8 cellular contexts compared by ENCODE assay signal in the genomic region with DNA sequence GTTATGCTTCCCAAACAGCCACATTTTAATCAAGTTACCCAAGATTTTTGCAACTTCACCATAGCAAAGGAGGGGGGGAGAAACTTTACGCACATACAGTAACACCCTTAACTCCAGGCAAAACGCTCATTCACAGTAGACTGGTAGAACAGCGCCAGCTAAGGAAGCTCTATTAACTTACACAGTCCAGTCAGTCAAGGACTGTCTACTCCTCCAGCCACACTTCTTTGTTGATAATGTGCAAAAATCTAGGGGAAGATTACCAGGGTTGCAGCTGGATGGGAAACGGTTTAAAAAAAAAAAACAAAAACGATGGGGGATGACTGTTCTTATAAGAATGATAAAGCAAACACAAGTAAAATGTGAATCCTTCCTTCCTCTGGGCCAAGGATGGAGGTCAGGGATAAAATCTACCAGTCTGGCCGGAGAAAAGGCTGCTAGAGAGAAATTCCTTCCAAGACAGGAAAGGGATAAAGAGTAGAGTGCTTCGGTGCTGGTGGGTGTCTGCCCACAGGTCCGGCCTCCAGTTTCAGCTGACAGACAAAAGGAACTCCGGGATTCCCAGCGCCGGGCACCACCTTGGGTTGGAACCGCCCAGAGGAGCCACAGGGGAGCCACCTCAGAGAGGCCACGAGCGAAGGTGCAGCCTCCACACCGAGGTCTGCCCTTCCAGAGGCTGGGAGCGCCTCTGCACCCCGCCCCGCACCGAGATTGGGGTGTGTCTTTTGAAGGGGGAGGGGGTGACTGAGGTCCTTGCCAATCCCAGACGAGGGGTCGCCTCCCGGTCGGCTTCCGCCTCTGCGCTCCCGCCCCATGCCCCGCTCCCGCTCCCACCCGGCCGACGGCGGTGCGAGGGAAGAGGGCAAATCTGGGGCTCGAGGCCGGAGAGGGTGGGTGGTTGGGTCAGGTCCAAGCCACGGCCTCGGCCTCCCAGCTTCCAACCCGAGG. TPM values are rescaled to one million over a fixed set of nuclear protein-coding genes. Genes with fewer than 3 reads are reported as not detected.
DNase-seq lines count a peak whose midpoint lies in the region; ATAC-seq, FAIRE-seq and TF ChIP-seq lines count a peak whose summit lies in the region.

No MANE protein-coding gene starts in this region.

- H3K4me1 ChIP-seq in A549 (peaks cover 35% of the 10 kb centered on the region), HCT116 (ENCODE audit: control insufficient read depth in 1 of 2, insufficient read depth in 2 of 2, low read length in 2 of 2) (peaks cover 13 to 16% of the 10 kb centered on the region in 2 experiments; a peak in 3 of 4 replicates), Loucy (ENCODE audit: insufficient read depth, low read length, poor library complexity, severe bottlenecking) (peaks cover 42% of the 10 kb centered on the region), ectodermal cell (ENCODE audit: control insufficient read depth, insufficient read depth, low read length) (peaks cover 17% of the 10 kb centered on the region), left lung (peaks cover 0 to 49% of the 10 kb centered on the region in 2 donors)

- ATAC-seq in A549 = peak; percentile 84 to 87
- peak; percentile 65 for ATAC-seq in HCT116
- peak; percentile 65 for ATAC-seq in left lung
- ATAC-seq in stimulated activated naive CD8-positive, alpha-beta T cell treated with anti-CD3 and anti-CD28 coated beads, Interleukin-15, Interleukin-2, amounts not matched to agents 100 U/mL and 50 U/mL, for 24 hours = peak; percentile 16

- BruUV-seq in HCT116 (replicated peaks; lab: Mats Ljungman, UMichigan) = no TSS peak

- H3K27ac ChIP-seq in A549 (peak overlapping the region; percentile 99 to 100), HCT116 (ENCODE audit: low read depth, low read length) (peak overlapping the region; percentile 95), ectodermal cell (ENCODE audit: insufficient read depth, low read depth, low read length, poor library complexity, severe bottlenecking) (peak overlapping the region; percentile 90), left lung (peak overlapping the region; percentile 96 to 97)

- CTCF ChIA-PET in A549 (lab: Yijun Ruan, JAX) = interaction anchor here (1.0 to 1.9 kb wide), 3 partner anchors 378 to 533 kb away, joined by 3 to 6 read pairs (median 3); no protein-coding TSS in a partner anchor
- CTCF ChIA-PET in HCT116 (lab: Charles Lee) = interaction anchor here (1.8 kb wide), 1 partner anchor 378 kb away, joined by 4 read pairs; no protein-coding TSS in a partner anchor

- intact Hi-C loops in HCT116 (cut with micrococcal nuclease) (loop anchor here (1.0 to 10.0 kb wide), 4 partner anchors 21 to 379 kb away; no protein-coding TSS in a partner anchor), left lung (cut with DNase I) (no loop called here)

- peak; percentile 66 to 83 for DNase-seq in A549 (ENCODE audit: low read depth in 1 of 2, low spot score in 1 of 2)
- no peak for DNase-seq in GM06990 (ENCODE audit: extremely low read depth, insufficient read length)
- DNase-seq in HCT116 (ENCODE audit: low read depth, low spot score) = peak; percentile 41
- DNase-seq in SK-N-DZ (ENCODE audit: low spot score) = peak; percentile 77
- DNase-seq in left lung = peak in 1 of 2 donors; percentile 76
- peak; percentile 28 for DNase-seq in stimulated activated naive CD8-positive, alpha-beta T cell treated with anti-CD3 and anti-CD28 coated beads, Interleukin-15, Interleukin-2, amounts not matched to agents 100 U/mL and 50 U/mL, for 24 hours

- H3F3A ChIP-seq in Loucy (ENCODE audit: low read depth) = no peaks in the 10 kb centered on the region

- H3K9me2 ChIP-seq in HCT116 (ENCODE audit: insufficient read depth) = no peaks in the 10 kb centered on the region
- H3K9me2 ChIP-seq in Loucy (replicated peaks; ENCODE audit: low read depth, low read length) = no peaks in the 10 kb centered on the region

- H3K36me3 ChIP-seq in GM06990 (ENCODE audit: control insufficient read depth, insufficient read depth, low read length) = no peaks in the 10 kb centered on the region
- H3K36me3 ChIP-seq in HCT116 (ENCODE audit: control insufficient read depth in 1 of 2, insufficient read depth in 2 of 2, low read length in 2 of 2) = no peaks in the 10 kb centered on the region
- H3K36me3 ChIP-seq in Loucy (ENCODE audit: insufficient read depth, low read length) = no peaks in the 10 kb centered on the region
- no peaks in the 10 kb centered on the region for H3K36me3 ChIP-seq in ectodermal cell (ENCODE audit: control insufficient read depth, insufficient read depth, low read length)
- no peaks in the 10 kb centered on the region for H3K36me3 ChIP-seq in left lung

- H2AFZ ChIP-seq in HCT116 (ENCODE audit: low read depth, low read length, poor library complexity, severe bottlenecking) = no peak overlapping the region
- H2AFZ ChIP-seq in Loucy (ENCODE audit: low read length) = peak overlapping the region; percentile 68

- WGBS in A549 (ENCODE audit: missing lambda C conversion rate) = 4% methylated on average over 8 of the region's 38 CpGs
- WGBS in ectodermal cell, 2 experiments = 0 to 1% methylated on average over 37 to 38 of the region's 38 CpGs

- H3K4me2 ChIP-seq in A549 (peak overlapping the region; percentile 83), HCT116 (ENCODE audit: low read length) (peak overlapping the region; percentile 75), Loucy (ENCODE audit: low read depth, low read length, poor library complexity, severe bottlenecking) (peak overlapping the region; percentile 98)

- peak overlapping the region; percentile 79 for H3K9ac ChIP-seq in HCT116 (ENCODE audit: low read length)
- peak overlapping the region; percentile 85 for H3K9ac ChIP-seq in Loucy (ENCODE audit: low read depth, low read length, poor library complexity, severe bottlenecking)

- H3K4me3 ChIP-seq in A549 (peak overlapping the region; percentile 79), GM06990 (replicated peaks; ENCODE audit: low read depth, low read length) (peak overlapping the region; percentile 81), HCT116 (replicated peaks in 1 of 2; ENCODE audit: low read depth in 1 of 2, low read length in 2 of 2) (peak overlapping the region; percentile 68 to 72), Loucy (ENCODE audit: low read length, poor library complexity, severe bottlenecking) (peak overlapping the region; percentile 83), ectodermal cell (ENCODE audit: insufficient read depth, low read depth, low read length) (peak overlapping the region; percentile 85), left lung (peak overlapping the region; percentile 75 to 80)

- POLR2A ChIA-PET in A549 (lab: Yijun Ruan, JAX) = interaction anchor here (0.9 to 2.0 kb wide), 4 partner anchors 16 to 378 kb away, joined by 4 to 6 read pairs (median 4); no protein-coding TSS in a partner anchor
- POLR2A ChIA-PET in HCT116 (lab: Charles Lee) = no interaction called here

- TF ChIP-seq POLR2A in A549 (IDR thresholded peaks at IDR 0.05; ENCODE audit: low read length) (no peak), HCT116 (IDR thresholded peaks at IDR 0.05; ENCODE audit: borderline replicate concordance, extremely low read depth, insufficient read depth, insufficient read length) (no peak)

- no peaks in the 10 kb centered on the region for H3K9me3 ChIP-seq in A549
- no peaks in the 10 kb centered on the region for H3K9me3 ChIP-seq in HCT116 (ENCODE audit: control insufficient read depth in 1 of 2, insufficient read depth in 1 of 2, low read depth in 1 of 2, low read length in 2 of 2)
- H3K9me3 ChIP-seq in Loucy (ENCODE audit: insufficient read depth, low read depth, low read length) = no peaks in the 10 kb centered on the region
- no peaks in the 10 kb centered on the region for H3K9me3 ChIP-seq in ectodermal cell (ENCODE audit: control insufficient read depth, low read length)
- no peaks in the 10 kb centered on the region for H3K9me3 ChIP-seq in left lung

- TF ChIP-seq CTCF in A549 (IDR thresholded peaks at IDR 0.05) (peak; percentile 34; the same call in 2 of the 3 replicates), GM06990 (IDR thresholded peaks at IDR 0.05; ENCODE audit: insufficient read depth, low read length, poor library complexity, severe bottlenecking) (peak; percentile 23), HCT116 (IDR thresholded peaks at IDR 0.05 in 2 of 3, conservative IDR thresholded peaks at IDR 0.05 in 1 of 3; ENCODE audit: borderline replicate concordance in 1 of 3, insufficient read depth in 1 of 3, low read depth in 2 of 3, low read length in 2 of 3) (0 out of 6 replicates have a peak, but pooled peaks of 1 of the 3 experiments have one; percentile 6), Loucy (conservative IDR thresholded peaks at IDR 0.05; ENCODE audit: low read length) (peak; percentile 50), left lung (IDR thresholded peaks at IDR 0.05) (no peak)

- H3K79me2 ChIP-seq in HCT116 (ENCODE audit: insufficient read depth, low read length) (peaks cover 50% of the 10 kb centered on the region), Loucy (ENCODE audit: insufficient read depth, low read length) (peaks cover 54% of the 10 kb centered on the region)

- RAD21 ChIA-PET in HCT116 (lab: Charles Lee; ENCODE audit: low non-redundant PET in 1 of 2, low total read pairs in 2 of 2, uncharacterized antibody in 2 of 2, unreplicated experiment in 2 of 2) = interaction anchor here in 1 of 2 experiments (0.6 kb wide), 1 partner anchor 456 kb away, joined by 3 read pairs; no protein-coding TSS in a partner anchor

- peak; percentile 36 to 38; a peak in 4 of 5 replicates for TF ChIP-seq RAD21 in A549 (conservative IDR thresholded peaks at IDR 0.05 in 1 of 2, IDR thresholded peaks at IDR 0.05 in 1 of 2)
- peak; percentile 45 for TF ChIP-seq RAD21 in HCT116 (IDR thresholded peaks at IDR 0.05; ENCODE audit: low read depth)

- H3K27me3 ChIP-seq in GM06990 (replicated peaks; ENCODE audit: control insufficient read depth, insufficient read depth, low read length) (no peaks in the 10 kb centered on the region), HCT116 (ENCODE audit: insufficient read depth, low read length) (no peaks in the 10 kb centered on the region), Loucy (ENCODE audit: insufficient read depth, low read length, poor library complexity, severe bottlenecking) (no peaks in the 10 kb centered on the region), ectodermal cell (ENCODE audit: control insufficient read depth, insufficient read depth, low read length, poor library complexity, severe bottlenecking) (no peaks in the 10 kb centered on the region), left lung (no peaks in the 10 kb centered on the region)

- H4K20me1 ChIP-seq in HCT116 (ENCODE audit: insufficient read depth) (no peaks in the 10 kb centered on the region), Loucy (ENCODE audit: insufficient read depth, low read length, poor library complexity, severe bottlenecking) (peaks cover 45% of the 10 kb centered on the region)

- no peak for TF ChIP-seq EP300 in A549 (IDR thresholded peaks at IDR 0.05)

- no peak for FAIRE-seq in A549 (lab: Jason Lieb, UNC)

RNA-seq across cellular contexts. Expression of a gene that starts 0.8 kb away (rescaled TPM):
- 12.2 and 13.0 TPM in 2 replicates for polyA plus RNA-seq in A549 (2011; rRNA removed)
- polyA plus RNA-seq in A549 (2012; cell fraction: cytosol; rRNA removed) = 1.6 and 1.9 TPM in 2 replicates
- polyA plus RNA-seq in A549 (2012; cell fraction: nucleus; rRNA removed) = 1.5 and 2.1 TPM in 2 replicates
- polyA plus RNA-seq in A549 (2017; fragmentation: RNase III; extraction: RNeasy Plus Mini Kit Qiagen cat#74134 plus additional on column Dnase treatment) = 6.0 to 8.1 TPM (median 6.5 TPM) in 3 replicates
- 21.3 and 25.0 TPM in 2 replicates for polyA minus RNA-seq in A549 (2011; rRNA and poly(A)+ RNA removed)
- 16.5 TPM for total RNA-seq in HCT116 (2021; ENCODE audit: unreplicated experiment)
- polyA plus RNA-seq in HCT116 (2012) = 8.7 and 10.0 TPM in 2 replicates
- polyA plus RNA-seq in SK-N-DZ (2014; cell fraction: cytosol; rRNA removed) = 5.4 and 5.8 TPM in 2 replicates
- 3.9 and 4.1 TPM in 2 replicates for polyA plus RNA-seq in SK-N-DZ (2014; cell fraction: nucleus; rRNA removed)
- polyA plus RNA-seq in ectodermal cell (2013, experiment 1 of 4) = 24.9 TPM
- polyA plus RNA-seq in ectodermal cell (2013, experiment 2 of 4) = 27.6 TPM
- polyA plus RNA-seq in ectodermal cell (2013, experiment 3 of 4) = 18.0 TPM
- polyA plus RNA-seq in ectodermal cell (2013, experiment 4 of 4) = 20.4 TPM
- 10 to 100 TPM; 20.8 to 40.7 TPM for total RNA-seq in left lung

Comparison
In these comparisons a context has a peak if more than half of its experiments do, and no peak if none do; other contexts are left out.
1. ATAC-seq: peak in every context shown above with its lines; median percentile 86 in A549; 65 in HCT116; 65 in left lung; 16 in stimulated activated naive CD8-positive, alpha-beta T cell treated with anti-CD3 and anti-CD28 coated beads, Interleukin-15, Interleukin-2, amounts not matched to agents 100 U/mL and 50 U/mL, for 24 hours.
2. CTCF ChIP-seq: peak in A549 (single experiment), GM06990 (single experiment) and Loucy (single experiment); none in left lung (0 of 2).
3. Peak in every context shown above with its lines, with median percentiles within 50 percentile points of each other: H3K27ac ChIP-seq, H3K4me2 ChIP-seq and H3K4me3 ChIP-seq.